ENCODE assay signal across 8 cellular contexts in the genomic region with DNA sequence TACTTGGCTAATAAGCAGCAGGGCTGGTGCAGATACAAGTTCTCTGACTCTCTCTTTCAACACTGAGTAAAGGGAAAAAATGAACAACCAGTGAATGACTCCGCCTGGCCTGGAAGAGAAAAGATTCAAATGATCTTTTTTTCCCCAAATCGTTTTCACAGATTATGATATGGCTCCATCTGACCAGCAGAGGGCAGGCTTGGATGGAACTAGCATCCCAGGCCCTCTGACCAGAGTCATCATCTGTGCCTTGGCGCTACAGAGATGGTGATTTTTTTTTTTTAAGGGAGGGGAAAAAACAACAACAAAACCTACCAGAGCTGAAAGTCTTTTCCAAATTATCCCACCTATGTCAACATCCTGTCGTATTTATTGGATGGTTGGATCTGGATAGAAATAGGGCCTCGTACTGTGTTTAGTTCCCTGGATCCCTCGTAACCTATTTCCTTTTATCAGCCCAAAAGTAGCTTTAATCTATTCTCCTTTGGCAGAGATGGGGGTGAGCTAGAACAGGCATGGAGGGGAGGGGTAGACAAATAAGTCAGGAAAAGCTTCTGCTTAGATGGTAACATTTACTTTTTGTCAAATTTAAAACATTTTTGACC.
DNase-seq lines count a peak whose midpoint lies in the region; ATAC-seq and FAIRE-seq lines count a peak whose summit lies in the region.

No MANE protein-coding gene starts in this region.

- no peaks in the 10 kb centered on the region for H3K36me3 Mint-ChIP-seq in stimulated activated memory B cell treated with anti-CD40 and anti-IgM and Interleukin-4, amounts not matched to agents 10 μg/mL and 1 μg/mL and 100 μg/mL, for 72 hours

- no peaks in the 10 kb centered on the region for H3K36me3 ChIP-seq in mesendoderm (ENCODE audit: control insufficient read depth, insufficient read depth, low read length)

- no peaks in the 10 kb centered on the region for H3K79me1 ChIP-seq in mesendoderm (ENCODE audit: low read length)

- H2BK15ac ChIP-seq in mesendoderm (replicated peaks; ENCODE audit: low read depth): no peak overlapping the region

- H3K4me3 Mint-ChIP-seq in stimulated activated memory B cell treated with anti-CD40 and anti-IgM and Interleukin-4, amounts not matched to agents 10 μg/mL and 1 μg/mL and 100 μg/mL, for 72 hours: no peak overlapping the region

- H3K18ac ChIP-seq in mesendoderm (ENCODE audit: low read length): no peak overlapping the region

- H2AK5ac ChIP-seq in mesendoderm (ENCODE audit: low read length): no peak overlapping the region

- no CpG with 5 or more reads among the region's 6 CpGs for WGBS in mesendoderm (ENCODE audit: extremely low coverage, insufficient coverage, low lambda C conversion rate)

- peak; percentile 73 for FAIRE-seq in endometrium (lab: Jason Lieb, UNC)

- no peaks in the 10 kb centered on the region for H3K4me1 Mint-ChIP-seq in stimulated activated memory B cell treated with anti-CD40 and anti-IgM and Interleukin-4, amounts not matched to agents 10 μg/mL and 1 μg/mL and 100 μg/mL, for 72 hours

- H3K9me3 Mint-ChIP-seq in stimulated activated memory B cell treated with anti-CD40 and anti-IgM and Interleukin-4, amounts not matched to agents 10 μg/mL and 1 μg/mL and 100 μg/mL, for 72 hours: no peaks in the 10 kb centered on the region

- no peaks in the 10 kb centered on the region for H3K79me2 ChIP-seq in mesendoderm (ENCODE audit: control insufficient read depth, insufficient read depth, low read length)

- H3K4me2 ChIP-seq in mesendoderm (ENCODE audit: low read length): no peak overlapping the region

- H3K9ac ChIP-seq in mesendoderm (ENCODE audit: low read length): no peak overlapping the region

- H3K23ac ChIP-seq in mesendoderm (ENCODE audit: low read length): no peak overlapping the region

- no peaks in the 10 kb centered on the region for H3K27me3 ChIP-seq in mesendoderm (ENCODE audit: insufficient read depth, low read length, poor library complexity)

- H3K4ac ChIP-seq in mesendoderm (ENCODE audit: low read depth, low read length): no peak overlapping the region

- no peak overlapping the region for H4K8ac ChIP-seq in mesendoderm (ENCODE audit: low read depth, low read length)

- DNase-seq in activated T-cell treated with anti-CD3 and anti-CD28 coated beads for 1 hour (ENCODE audit: low read depth) (peak; percentile 24), NCI-H2029 (lab: John Stamatoyannopoulos, UW) (peak; percentile 43), mesendoderm (peak; percentile 74)
- no peak for DNase-seq in activated T-cell treated with anti-CD3 and anti-CD28 coated beads, Interleukin-2, amount 50 U/mL, for 1 hour
- peak; percentile 65 for DNase-seq in activated CD4-positive, alpha-beta T cell treated with anti-CD3 and anti-CD28 coated beads for 48 hours

- H3K27ac ChIP-seq in mesendoderm (ENCODE audit: low read depth, low read length): no peak overlapping the region

- no peak overlapping the region for H2BK5ac ChIP-seq in mesendoderm (ENCODE audit: low read length)

- no peak overlapping the region for H3K27ac Mint-ChIP-seq in stimulated activated memory B cell treated with anti-CD40 and anti-IgM and Interleukin-4, amounts not matched to agents 10 μg/mL and 1 μg/mL and 100 μg/mL, for 72 hours

- H3K27me3 Mint-ChIP-seq in stimulated activated memory B cell treated with anti-CD40 and anti-IgM and Interleukin-4, amounts not matched to agents 10 μg/mL and 1 μg/mL and 100 μg/mL, for 72 hours: no peaks in the 10 kb centered on the region

- H3K56ac ChIP-seq in mesendoderm (ENCODE audit: low read length): no peak overlapping the region

- H3K4me3 ChIP-seq in mesendoderm (ENCODE audit: low read length): no peak overlapping the region

- peak; percentile 78 for ATAC-seq in HG02759 (IDR thresholded peaks at IDR 0.05; ENCODE audit: unreplicated experiment)
- ATAC-seq in stimulated activated memory B cell treated with anti-CD40 and anti-IgM and Interleukin-4, amounts not matched to agents 10 μg/mL and 1 μg/mL and 100 μg/mL, for 72 hours: peak; percentile 45

- no peak overlapping the region for H2BK120ac ChIP-seq in mesendoderm (ENCODE audit: low read depth, low read length)

- no peaks in the 10 kb centered on the region for H3K4me1 ChIP-seq in mesendoderm (ENCODE audit: control insufficient read depth, low read depth, low read length)

- H4K5ac ChIP-seq in mesendoderm (ENCODE audit: low read length): no peak overlapping the region
